In genomic region chr15:55289573-55290360, GRCh38 we compare ENCODE assay signal across 1 cellular context.
TF ChIP-seq lines count a peak whose summit lies in the region.

Gene RAB27A (minus strand): TSS chr15:55289813. CDS start chr15:55234934, 54,879 bp downstream.

TF ChIP-seq in K562, 482 proteins besides CTCF, POLR2A, EP300 and RAD21 (continued from another document):
- peak; percentile 57 to 84; a peak in 3 of 4 replicates for TF ChIP-seq UBTF (IDR thresholded peaks at IDR 0.05; ENCODE audit: borderline replicate concordance in 1 of 2, low read depth in 2 of 2, low read length in 2 of 2)
- 0 out of 2 replicates have a peak, but pooled peaks have one; percentile 50 for TF ChIP-seq ZBED1 (IDR thresholded peaks at IDR 0.05)
- peak in 1 of 3 experiments; percentile 20 for TF ChIP-seq YY1 (IDR thresholded peaks at IDR 0.05; ENCODE audit: borderline replicate concordance in 1 of 3, control insufficient read depth in 1 of 3, extremely low read depth in 1 of 3, insufficient read depth in 3 of 3, insufficient read length in 1 of 3, insufficient replicate concordance in 2 of 3, low read depth in 1 of 3, low read length in 2 of 3)
- TF ChIP-seq NR1H2 (CRISPR knock-in tag; IDR thresholded peaks at IDR 0.05), result no peak; the same call in 1 of the 2 replicates
- no peak for TF ChIP-seq CREB1 (IDR thresholded peaks at IDR 0.05)
- TF ChIP-seq CREB1 (CRISPR knock-in tag; IDR thresholded peaks at IDR 0.05), result peak; percentile 49; the same call in 1 of the 2 replicates
- TF ChIP-seq GABPB1 (CRISPR knock-in tag; IDR thresholded peaks at IDR 0.05), result peak; percentile 47
- TF ChIP-seq CTCFL (IDR thresholded peaks at IDR 0.05; ENCODE audit: borderline replicate concordance, insufficient read depth, low read depth, low read length, poor library complexity, severe bottlenecking), result peak; percentile 55
- no peak for TF ChIP-seq ZNF408 (CRISPR knock-in tag; IDR thresholded peaks at IDR 0.05; ENCODE audit: low read depth)
- peak; percentile 84; the same call in 1 of the 2 replicates for TF ChIP-seq LCOR (CRISPR knock-in tag; IDR thresholded peaks at IDR 0.05)
- TF ChIP-seq CHD2 (IDR thresholded peaks at IDR 0.05; ENCODE audit: low read depth, low read length), result no peak
- TF ChIP-seq AFF4 (CRISPR knock-in tag; IDR thresholded peaks at IDR 0.05), result peak; percentile 75; the same call in 1 of the 2 replicates
- TF ChIP-seq ZBTB7A (IDR thresholded peaks at IDR 0.05; ENCODE audit: borderline replicate concordance, control insufficient read depth, low read depth, low read length), result peak; percentile 79
- 0 out of 2 replicates have a peak, but pooled peaks have one; percentile 10 for TF ChIP-seq E2F3 (CRISPR knock-in tag; IDR thresholded peaks at IDR 0.05)
